Comparison of ENCODE assay signal across 8 cellular contexts in genomic region chr1:234373064-234373937, GRCh38. TPM values are rescaled to one million over a fixed set of nuclear protein-coding genes. Genes with fewer than 3 reads are reported as not detected.
DNase-seq lines count a peak whose midpoint lies in the region; ATAC-seq, FAIRE-seq and TF ChIP-seq lines count a peak whose summit lies in the region.

Gene COA6 (plus strand): TSS chr1:234373456. CDS start chr1:234373467, 11 bp downstream.

- no peaks in the 10 kb centered on the region for H3K4me1 ChIP-seq in IMR-90 (ENCODE audit: control insufficient read depth, insufficient read depth, low read length)
- H3K4me1 ChIP-seq in mononuclear cell (ENCODE audit: insufficient read depth, low read length) = peaks cover 22% of the 10 kb centered on the region

- H3K4me3 ChIP-seq in IMR-90 (ENCODE audit: insufficient read depth, low read depth, low read length) = peak within 1 kb of the TSS; percentile 64
- H3K4me3 ChIP-seq in epithelial cell of esophagus (ENCODE audit: low read length) = peak within 1 kb of the TSS; percentile 86
- peak within 1 kb of the TSS; percentile 95 for H3K4me3 ChIP-seq in mononuclear cell (ENCODE audit: low read length)

- dilution Hi-C loops in IMR-90 (cut with HindIII; ENCODE audit: low sequenced_read_pairs, unreplicated experiment) = no loop called here

- H2BK20ac ChIP-seq in IMR-90 (ENCODE audit: low read depth, low read length) = peak within 1 kb of the TSS; percentile 64; the same call in 1 of the 2 replicates

- no peak for TF ChIP-seq CTCF in D721Med (IDR thresholded peaks at IDR 0.05; ENCODE audit: insufficient read depth, missing control alignments)
- no peak for TF ChIP-seq CTCF in IMR-90 (conservative IDR thresholded peaks at IDR 0.05; ENCODE audit: low read depth, low read length)
- no peak for TF ChIP-seq CTCF in epithelial cell of esophagus (IDR thresholded peaks at IDR 0.05; ENCODE audit: insufficient read depth, low read depth, low read length, missing control alignments)

- TF ChIP-seq RAD21 in IMR-90 (IDR thresholded peaks at IDR 0.05; ENCODE audit: low read length) = no peak

- H2AK5ac ChIP-seq in IMR-90 (ENCODE audit: low read depth, low read length) = peak within 1 kb of the TSS; percentile 73

- intact Hi-C loops in IMR-90 (cut with micrococcal nuclease) = loop anchor here (1.0 to 5.0 kb wide), 2 partner anchors 161 to 219 kb away; no protein-coding TSS in a partner anchor

- peak; percentile 79 for DNase-seq in D721Med (ENCODE audit: insufficient read length, low spot score)
- peak; percentile 97 for DNase-seq in IMR-90
- peak; percentile 99 for DNase-seq in OCI-M1 (lab: John Stamatoyannopoulos, UW)
- peak; percentile 86 for DNase-seq in activated T-cell treated with anti-CD3 and anti-CD28 coated beads for 24 hours (ENCODE audit: low read depth)
- peak; percentile 97 for DNase-seq in epithelial cell of esophagus (ENCODE audit: low read depth)
- peak; percentile 77 to 79 for DNase-seq in stimulated activated CD8-positive, alpha-beta memory T cell treated with anti-CD3 and anti-CD28 coated beads, Interleukin-4, amount 100 ng/mL, for 1 hour (ENCODE audit: low read depth in 2 of 2, low spot score in 1 of 2)

- H2AK9ac ChIP-seq in IMR-90 (replicated peaks; ENCODE audit: low read depth, low read length, poor library complexity) = peak within 1 kb of the TSS; percentile 96

- H3K56ac ChIP-seq in IMR-90 (ENCODE audit: extremely low read depth, insufficient read depth, low read length) = peak within 1 kb of the TSS; percentile 89

- peak within 1 kb of the TSS; percentile 94 for H3K14ac ChIP-seq in IMR-90 (replicated peaks; ENCODE audit: low read depth, low read length)

- peak within 1 kb of the TSS; percentile 75 to 98 for H4K8ac ChIP-seq in IMR-90 (ENCODE audit: low read depth in 2 of 2, low read length in 2 of 2)

- peak within 1 kb of the TSS; percentile 81 for H3K4me2 ChIP-seq in IMR-90 (ENCODE audit: low read depth, low read length)

- peak within 1 kb of the TSS; percentile 85 for H3K9ac ChIP-seq in IMR-90 (ENCODE audit: low read depth, low read length)

- peak within 1 kb of the TSS; percentile 68 for H3K18ac ChIP-seq in IMR-90 (ENCODE audit: low read depth, low read length)

- CTCF ChIA-PET in IMR-90 (lab: Yijun Ruan, JAX) = no interaction called here

- H2BK15ac ChIP-seq in IMR-90 (ENCODE audit: low read depth, low read length) = peak within 1 kb of the TSS; percentile 28; the same call in 1 of the 3 replicates

- H3K36me3 ChIP-seq in IMR-90 (ENCODE audit: control insufficient read depth, insufficient read depth, low read length) = peaks cover 17% of the 10 kb centered on the region

- FAIRE-seq in D721Med (lab: Jason Lieb, UNC) = peak; percentile 81

- ATAC-seq in GM21528 (IDR thresholded peaks at IDR 0.05; ENCODE audit: low FRiP score, unreplicated experiment) = peak; percentile 96
- peak; percentile 86 for ATAC-seq in IMR-90 (ENCODE audit: low read depth)

- peak; percentile 79 for TF ChIP-seq POLR2A in IMR-90 (IDR thresholded peaks at IDR 0.05; ENCODE audit: low read depth, low read length)

- no peaks in the 10 kb centered on the region for H3K27me3 ChIP-seq in IMR-90 (ENCODE audit: control insufficient read depth, insufficient read depth, low read length)
- no peaks in the 10 kb centered on the region for H3K27me3 ChIP-seq in mononuclear cell (ENCODE audit: insufficient read depth, low read length)

- H3K27ac ChIP-seq in IMR-90 (ENCODE audit: insufficient read depth, low read length) = peak within 1 kb of the TSS; percentile 90

- H3K79me1 ChIP-seq in IMR-90 (ENCODE audit: low read depth in 1 of 2, low read length in 2 of 2) = peaks cover 25 to 30% of the 10 kb centered on the region in 2 experiments; a peak in 3 of 4 replicates

- H4K91ac ChIP-seq in IMR-90 (ENCODE audit: insufficient read depth, low read depth, low read length) = peak within 1 kb of the TSS; percentile 92

- H4K20me1 ChIP-seq in IMR-90 (ENCODE audit: insufficient read depth, low read length) = no peaks in the 10 kb centered on the region

- H2BK5ac ChIP-seq in IMR-90 (ENCODE audit: low read depth, low read length, poor library complexity, severe bottlenecking) = peak within 1 kb of the TSS; percentile 96

- 0 out of 2 replicates have a peak, but pooled peaks cover 2% of the 10 kb centered on the region for H3K9me1 ChIP-seq in IMR-90 (ENCODE audit: insufficient read depth, low read length)

- POLR2A ChIA-PET in IMR-90 (lab: Charles Lee; ENCODE audit: unreplicated experiment) = no interaction called here

- in situ Hi-C loops in IMR-90 (cut with MboI; ENCODE audit: low sequenced_read_pairs) = no loop called here

- H3K4ac ChIP-seq in IMR-90 (ENCODE audit: low read depth, low read length) = peak within 1 kb of the TSS; percentile 93

- H2AFZ ChIP-seq in IMR-90 (replicated peaks; ENCODE audit: low read length, poor library complexity) = peak within 1 kb of the TSS; percentile 99

- peak within 1 kb of the TSS; percentile 97 for H3K23ac ChIP-seq in IMR-90 (ENCODE audit: low read depth, low read length)

- peak within 1 kb of the TSS; percentile 90 for H4K5ac ChIP-seq in IMR-90 (ENCODE audit: low read depth, low read length)

- H3K9me3 ChIP-seq in IMR-90 (ENCODE audit: control insufficient read depth, insufficient read depth, low read length) = no peaks in the 10 kb centered on the region
- H3K9me3 ChIP-seq in mononuclear cell (ENCODE audit: low read depth, low read length) = no peaks in the 10 kb centered on the region

- 0% methylated on average over 21 of the region's 62 CpGs; no CpG with 5 or more reads in 1 of the 2 experiments for WGBS in IMR-90 (ENCODE audit: extremely low coverage in 2 of 2, insufficient read length in 1 of 2), 2 experiments

- BruUV-seq in IMR-90 (replicated peaks; lab: Mats Ljungman, UMichigan) = TSS peak; percentile 99

- peak within 1 kb of the TSS; percentile 89 for H2BK120ac ChIP-seq in IMR-90 (ENCODE audit: low read depth, low read length)

TF ChIP-seq in IMR-90, 13 proteins besides CTCF, POLR2A, EP300 and RAD21:
- TF ChIP-seq MAZ (IDR thresholded peaks at IDR 0.05; ENCODE audit: borderline replicate concordance, low read depth, low read length) = peak; percentile 8; the same call in 1 of the 2 replicates
- TF ChIP-seq MAFK (IDR thresholded peaks at IDR 0.05; ENCODE audit: low read depth, low read length) = no peak
- peak; percentile 90 for TF ChIP-seq BHLHE40 (IDR thresholded peaks at IDR 0.05; ENCODE audit: low read depth, low read length)
- TF ChIP-seq CHD1 (IDR thresholded peaks at IDR 0.05; ENCODE audit: low read depth, low read length) = 0 out of 2 replicates have a peak, but pooled peaks have one; percentile 36
- no peak for TF ChIP-seq ELK1 (IDR thresholded peaks at IDR 0.05; ENCODE audit: borderline replicate concordance, low read depth, low read length)
- TF ChIP-seq NFE2L2 (IDR thresholded peaks at IDR 0.05; ENCODE audit: low read depth, low read length) = peak; percentile 40; the same call in 1 of the 2 replicates
- TF ChIP-seq USF2 (IDR thresholded peaks at IDR 0.05; ENCODE audit: low read depth, low read length) = peak; percentile 60
TF ChIP-seq in IMR-90: peak in this region for 5.

RNA-seq across cellular contexts. Expression of gene COA6, which starts in this region (rescaled TPM):
- total RNA-seq in IMR-90 (2012; rRNA removed) (6.8 and 18.6 TPM in 2 replicates), mononuclear cell (9.6 TPM)
- polyA plus RNA-seq in IMR-90 (2012; rRNA removed) = 14.0 and 14.3 TPM in 2 replicates
- polyA plus RNA-seq in IMR-90 (2012; cell fraction: cytosol; rRNA removed) = 22.4 and 29.7 TPM in 2 replicates
- polyA plus RNA-seq in IMR-90 (2012; cell fraction: nucleus; rRNA removed; ENCODE audit: low replicate concordance) = 7.4 and 9.4 TPM in 2 replicates

Comparison
In these comparisons a context has a peak if more than half of its experiments do, and no peak if none do; other contexts are left out.
1. Peak in every context shown above with its lines: DNase-seq, ATAC-seq, H3K4me3 ChIP-seq and H3K27ac ChIP-seq.